Comparison of ENCODE assay signal across 9 cellular contexts in the genomic region with DNA sequence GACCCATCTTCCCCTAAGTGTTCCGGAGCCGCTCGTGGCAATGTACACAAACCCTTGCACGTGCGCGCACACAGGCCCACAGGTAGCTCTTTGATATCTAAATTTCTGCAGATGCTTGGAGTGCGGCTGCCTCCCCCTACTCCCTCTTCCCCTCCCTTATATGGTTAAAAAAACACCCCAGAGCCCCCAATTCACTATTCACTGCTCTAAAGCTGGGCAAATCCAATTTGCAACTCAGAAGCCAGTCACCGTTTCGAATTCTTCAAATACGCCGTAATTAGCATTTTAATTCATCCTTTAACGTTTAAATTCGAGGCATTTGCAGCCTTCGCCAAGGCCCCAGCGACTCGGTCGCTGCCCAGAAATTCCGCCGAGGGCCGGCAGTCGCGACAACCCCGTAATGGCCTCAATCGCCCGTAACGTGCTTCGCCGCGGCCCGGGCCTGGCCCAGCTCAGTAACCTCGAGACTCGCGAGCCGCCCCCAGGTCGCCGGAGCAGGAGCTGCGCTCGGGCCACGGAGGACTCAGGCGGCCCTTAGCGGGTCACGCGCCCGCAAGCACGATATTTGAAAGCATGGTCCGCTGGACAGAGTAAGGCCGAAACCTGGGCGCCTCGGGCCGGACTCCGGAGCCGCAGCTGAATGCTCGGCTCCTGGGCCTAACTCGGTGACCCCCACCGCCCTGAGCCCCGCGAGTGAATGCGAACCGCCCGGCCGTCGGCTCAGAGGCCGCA. TPM values are rescaled to one million over a fixed set of nuclear protein-coding genes. Genes with fewer than 3 reads are reported as not detected.
DNase-seq lines count a peak whose midpoint lies in the region; ATAC-seq and TF ChIP-seq lines count a peak whose summit lies in the region.
"Had no signal": no experiment of that assay in that cellular context is flagged by ENCODE, and none has a peak within 500 bp of the region (broad histone marks: within the 10 kb centered on the region; RNA-seq: fewer than 3 reads in every experiment).

No MANE protein-coding gene starts in this region.

- no peak overlapping the region for H3K27ac ChIP-seq in CD4-positive, alpha-beta memory T cell (ENCODE audit: low read depth, low read length)

- intact Hi-C loops in CD4-positive, alpha-beta memory T cell (cut with micrococcal nuclease): no loop called here

- CTCF ChIA-PET in CD4-positive, alpha-beta memory T cell (lab: Charles Lee; ENCODE audit: partially characterized antibody): no interaction called here

- no peaks in the 10 kb centered on the region for H3K4me1 ChIP-seq in NT2/D1 (ENCODE audit: insufficient read depth, insufficient read length)
- no peaks in the 10 kb centered on the region for H3K4me1 ChIP-seq in CD4-positive, alpha-beta memory T cell (ENCODE audit: insufficient read depth, low read length)

- H3K4me1 Mint-ChIP-seq in nephron: peaks cover 11% of the 10 kb centered on the region
- peaks cover 0 to 23% (median 5%) of the 10 kb centered on the region in 4 donors for H3K4me1 Mint-ChIP-seq in CD4-positive, alpha-beta memory T cell

- H3K9ac ChIP-seq in NT2/D1 (ENCODE audit: insufficient read length, low read depth): peak overlapping the region; percentile 92

- peak overlapping the region; percentile 75 to 85 (median 77) for H3K4me3 Mint-ChIP-seq in nephron
- peak overlapping the region in 2 of 8 donors; percentile 30 to 64 for H3K4me3 Mint-ChIP-seq in CD4-positive, alpha-beta memory T cell

- H3K36me3 Mint-ChIP-seq in nephron (ENCODE audit: low read depth): peaks cover 29% of the 10 kb centered on the region
- no peaks in the 10 kb centered on the region for H3K36me3 Mint-ChIP-seq in CD4-positive, alpha-beta memory T cell

- H3K27ac Mint-ChIP-seq in nephron: no peak overlapping the region
- H3K27ac Mint-ChIP-seq in CD4-positive, alpha-beta memory T cell: peak overlapping the region in 1 of 7 donors; percentile 23

- H3K27me3 Mint-ChIP-seq in nephron (ENCODE audit: low read depth): peaks cover 78% of the 10 kb centered on the region
- peaks cover 36 to 42% of the 10 kb centered on the region in 2 donors for H3K27me3 Mint-ChIP-seq in CD4-positive, alpha-beta memory T cell

- H3K9me3 Mint-ChIP-seq in nephron: no peaks in the 10 kb centered on the region
- H3K9me3 Mint-ChIP-seq in CD4-positive, alpha-beta memory T cell: peaks cover 0 to 6% (median 3%) of the 10 kb centered on the region in 8 donors

- POLR2A ChIA-PET in CD4-positive, alpha-beta memory T cell (lab: Charles Lee; ENCODE audit: partially characterized antibody): no interaction called here

- peaks cover 40% of the 10 kb centered on the region; the same call in 1 of the 2 replicates for H3K9me3 ChIP-seq in NT2/D1 (ENCODE audit: insufficient read depth, low read length)
- H3K9me3 ChIP-seq in CD4-positive, alpha-beta memory T cell (ENCODE audit: control insufficient read depth in 1 of 2, low read length in 2 of 2): no peaks in the 10 kb centered on the region

- DNase-seq in ELR (ENCODE audit: low read depth): peak; percentile 57
- DNase-seq in NT2/D1 (ENCODE audit: low read depth, low spot score): no peak
- peak; percentile 39 for DNase-seq in epithelial cell of esophagus (ENCODE audit: low read depth)
- no peak for DNase-seq in CD4-positive, alpha-beta memory T cell
- DNase-seq in stimulated activated CD4-positive, alpha-beta T cell treated with anti-CD3 and anti-CD28 coated beads, Interleukin-2, amount 100 ng/mL, for 24 hours: no peak
- DNase-seq in medulla oblongata (ENCODE audit: extremely low spot score): no peak
- DNase-seq: stimulated activated naive CD4-positive, alpha-beta T cell treated with Interleukin-2 at 50 U/mL for 16 hours had no signal

- H3K36me3 ChIP-seq in NT2/D1 (ENCODE audit: insufficient read depth, insufficient read length, low read length): peaks cover 44% of the 10 kb centered on the region
- no peaks in the 10 kb centered on the region for H3K36me3 ChIP-seq in CD4-positive, alpha-beta memory T cell (ENCODE audit: insufficient read depth, low read length)

- ATAC-seq in GM18511 (IDR thresholded peaks at IDR 0.05; ENCODE audit: unreplicated experiment): no peak

- no peaks in the 10 kb centered on the region for H3K27me3 ChIP-seq in NT2/D1 (ENCODE audit: insufficient read depth, insufficient read length)
- no peaks in the 10 kb centered on the region for H3K27me3 ChIP-seq in CD4-positive, alpha-beta memory T cell (ENCODE audit: insufficient read depth, low read length)

- no peak for TF ChIP-seq CTCF in epithelial cell of esophagus (IDR thresholded peaks at IDR 0.05; ENCODE audit: insufficient read depth, low read depth, low read length, missing control alignments)
- TF ChIP-seq CTCF in nephron (IDR thresholded peaks at IDR 0.05; ENCODE audit: unreplicated experiment in 3 of 3): no peak

- peak overlapping the region; percentile 84 for H3K4me3 ChIP-seq in NT2/D1 (ENCODE audit: insufficient read length, low read depth)
- H3K4me3 ChIP-seq in epithelial cell of esophagus (ENCODE audit: low read length): peak overlapping the region; percentile 88
- H3K4me3 ChIP-seq in CD4-positive, alpha-beta memory T cell (ENCODE audit: low read length in 2 of 2): no peak overlapping the region

RNA-seq across cellular contexts. Expression of a gene that starts 1.3 kb away (rescaled TPM):
- total RNA-seq in CD4-positive, alpha-beta memory T cell: not detected
- not detected for polyA plus RNA-seq in CD4-positive, alpha-beta memory T cell

Comparison
In these comparisons a context has a peak if more than half of its experiments do, and no peak if none do; other contexts are left out.
1. DNase-seq: peak in ELR (single experiment) and epithelial cell of esophagus (single experiment); none in NT2/D1 (single experiment), CD4-positive, alpha-beta memory T cell (0 of 5), stimulated activated CD4-positive, alpha-beta T cell treated with anti-CD3 and anti-CD28 coated beads, Interleukin-2, amount 100 ng/mL, for 24 hours (0 of 2) and medulla oblongata (single experiment).
2. H3K4me3 ChIP-seq: peak in NT2/D1 (single experiment) and epithelial cell of esophagus (single experiment); none in CD4-positive, alpha-beta memory T cell (0 of 2).